In genomic region chr11:121129362-121130340, GRCh38 we compare ENCODE assay signal across 20 cellular contexts.
"Had no signal": no experiment of that assay in that cellular context is flagged by ENCODE, and none has a peak within 500 bp of the region (broad histone marks: within the 10 kb centered on the region; RNA-seq: fewer than 3 reads in every experiment).

No MANE protein-coding gene starts in this region.

- H3K36me3 ChIP-seq: neutrophil, thoracic aorta, uterus had no signal

- H3K4me3 ChIP-seq: coronary artery, hepatocyte, mucosa of descending colon, stomach, thoracic aorta, uterus had no signal

- H3K4me2 ChIP-seq: hepatocyte had no signal

- H2AFZ ChIP-seq: hepatocyte had no signal

- H3K27ac ChIP-seq: coronary artery, hepatocyte, neutrophil, stomach, thoracic aorta, uterus had no signal

- H3K27me3 ChIP-seq: hepatocyte, neutrophil, stomach, uterus had no signal

- H3K9me3 ChIP-seq: mucosa of descending colon, neutrophil, stomach, thoracic aorta, uterus had no signal

- ATAC-seq: left colon; mucosa of descending colon; naive thymus-derived CD8-positive, alpha-beta T cell had no signal

- H3K79me2 ChIP-seq: hepatocyte had no signal

- DNase-seq: effector CD4-positive, alpha-beta T cell; endodermal cell; erythroblast; foreskin melanocyte; head of caudate nucleus; kidney; left colon; mammary epithelial cell; mucosa of descending colon; naive thymus-derived CD8-positive, alpha-beta T cell; small intestine; stimulated activated CD4-positive, alpha-beta T cell treated with anti-CD3 and anti-CD28 coated beads, Interleukin-12 subunit alpha, Interleukin-12 subunit beta, amount 100 ng/mL, for 4 hours; stimulated activated naive CD4-positive, alpha-beta T cell; stomach; substantia nigra; uterus had no signal

- H3K4me1 ChIP-seq: stomach, uterus had no signal
